Comparison of ENCODE assay signal across 8 cellular contexts in genomic region chr22:30289980-30290313, GRCh38. TPM values are rescaled to one million over a fixed set of nuclear protein-coding genes. Genes with fewer than 3 reads are reported as not detected.
DNase-seq lines count a peak whose midpoint lies in the region; ATAC-seq lines count a peak whose summit lies in the region.

No MANE protein-coding gene starts in this region.

- peak; percentile 14 for ATAC-seq in HG02678 (IDR thresholded peaks at IDR 0.05; ENCODE audit: unreplicated experiment)
- ATAC-seq in activated T-helper 17 cell treated with anti-CD3 and anti-CD28 coated beads, Interleukin-2, amount 50 U/mL, for 72 hours (replicated peaks), result peak; percentile 18

- H3K27ac ChIP-seq in CD8-positive, alpha-beta memory T cell (ENCODE audit: low read depth, low read length), result peak overlapping the region; percentile 51
- H3K27ac ChIP-seq in stomach smooth muscle (ENCODE audit: low read length), result peak overlapping the region; percentile 90

- CTCF ChIA-PET in CD8-positive, alpha-beta memory T cell (lab: Charles Lee), result interaction anchor here (1.0 to 9.0 kb wide), 14 partner anchors 10 to 197 kb away, joined by 5 to 246 read pairs (median 26); partner anchors contain the start of genes CCDC157, MTFP1, OSM and RNF215

- no peaks in the 10 kb centered on the region for H3K9me3 Mint-ChIP-seq in CD8-positive, alpha-beta memory T cell
- no peaks in the 10 kb centered on the region for H3K9me3 Mint-ChIP-seq in activated T-helper 17 cell treated with anti-CD3 and anti-CD28 coated beads, Interleukin-2, amount 50 U/mL, for 72 hours

- POLR2A ChIA-PET in CD8-positive, alpha-beta memory T cell (lab: Charles Lee), result interaction anchor here (2.0 to 6.2 kb wide), 7 partner anchors 12 to 98 kb away, joined by 7 to 48 read pairs (median 35); partner anchors contain the start of genes CCDC157, RNF215, SF3A1 and TBC1D10A

- peaks cover 23 to 43% (median 26%) of the 10 kb centered on the region in 3 donors for H3K4me1 Mint-ChIP-seq in CD8-positive, alpha-beta memory T cell
- peaks cover 6% of the 10 kb centered on the region for H3K4me1 Mint-ChIP-seq in activated T-helper 17 cell treated with anti-CD3 and anti-CD28 coated beads, Interleukin-2, amount 50 U/mL, for 72 hours

- no peaks in the 10 kb centered on the region for H3K9me3 ChIP-seq in CD8-positive, alpha-beta memory T cell (ENCODE audit: low read length)
- H3K9me3 ChIP-seq in iPS-15b (ENCODE audit: control insufficient read depth, insufficient read depth, low read length) (no peaks in the 10 kb centered on the region), stomach smooth muscle (ENCODE audit: control insufficient read depth in 2 of 2, low read length in 2 of 2) (no peaks in the 10 kb centered on the region)

- H3K9ac ChIP-seq in iPS-15b (ENCODE audit: low read depth, low read length) (peak overlapping the region; percentile 47), stomach smooth muscle (ENCODE audit: low read length in 2 of 2) (peak overlapping the region; percentile 70 to 74)

- H3K4me1 ChIP-seq in CD8-positive, alpha-beta memory T cell (ENCODE audit: insufficient read depth, low read length), result peaks cover 35% of the 10 kb centered on the region
- H3K4me1 ChIP-seq in iPS-15b (ENCODE audit: control insufficient read depth, insufficient read depth, low read length) (peaks cover 10% of the 10 kb centered on the region), stomach smooth muscle (ENCODE audit: control insufficient read depth, insufficient read depth, low read length) (peaks cover 38% of the 10 kb centered on the region)

- peaks cover 0 to 1% of the 10 kb centered on the region in 2 donors for H3K27me3 Mint-ChIP-seq in CD8-positive, alpha-beta memory T cell
- no peaks in the 10 kb centered on the region for H3K27me3 Mint-ChIP-seq in activated T-helper 17 cell treated with anti-CD3 and anti-CD28 coated beads, Interleukin-2, amount 50 U/mL, for 72 hours

- H3K4me3 Mint-ChIP-seq in CD8-positive, alpha-beta memory T cell, result peak overlapping the region; percentile 87 to 95 (median 90)
- H3K4me3 Mint-ChIP-seq in activated T-helper 17 cell treated with anti-CD3 and anti-CD28 coated beads, Interleukin-2, amount 50 U/mL, for 72 hours, result peak overlapping the region; percentile 79

- H3K27me3 ChIP-seq in CD8-positive, alpha-beta memory T cell (ENCODE audit: insufficient read depth, low read length, poor library complexity, severe bottlenecking), result no peaks in the 10 kb centered on the region
- H3K27me3 ChIP-seq in iPS-15b (ENCODE audit: control insufficient read depth, insufficient read depth, low read length), result peaks cover 2% of the 10 kb centered on the region
- H3K27me3 ChIP-seq in stomach smooth muscle (ENCODE audit: control insufficient read depth in 1 of 2, insufficient read depth in 2 of 2, low read length in 2 of 2), result no peaks in the 10 kb centered on the region

- no peak for DNase-seq in CD8-positive, alpha-beta memory T cell
- DNase-seq in NCI-H1436 (lab: John Stamatoyannopoulos, UW), result no peak
- no peak for DNase-seq in middle frontal gyrus (ENCODE audit: extremely low spot score, low spot score)
- DNase-seq in islet precursor cell, result no peak

- peaks cover 18% of the 10 kb centered on the region for H3K36me3 ChIP-seq in CD8-positive, alpha-beta memory T cell (ENCODE audit: insufficient read depth, low read length)
- H3K36me3 ChIP-seq in iPS-15b (ENCODE audit: control insufficient read depth, insufficient read depth, low read length) (peaks cover 23% of the 10 kb centered on the region), stomach smooth muscle (ENCODE audit: control insufficient read depth in 2 of 2, insufficient read depth in 2 of 2, low read length in 2 of 2) (peaks cover 16 to 30% of the 10 kb centered on the region in 2 donors)

- peaks cover 2 to 51% (median 12%) of the 10 kb centered on the region in 3 donors for H3K36me3 Mint-ChIP-seq in CD8-positive, alpha-beta memory T cell
- peaks cover 26% of the 10 kb centered on the region for H3K36me3 Mint-ChIP-seq in activated T-helper 17 cell treated with anti-CD3 and anti-CD28 coated beads, Interleukin-2, amount 50 U/mL, for 72 hours (ENCODE audit: low read depth)

- peak overlapping the region; percentile 70 for H3K4me3 ChIP-seq in CD8-positive, alpha-beta memory T cell (ENCODE audit: low read length)
- H3K4me3 ChIP-seq in iPS-15b (ENCODE audit: low read depth, low read length), result peak overlapping the region; percentile 75
- H3K4me3 ChIP-seq in stomach smooth muscle (ENCODE audit: low read length in 2 of 2), result peak overlapping the region; percentile 65 to 88

- H3K27ac Mint-ChIP-seq in CD8-positive, alpha-beta memory T cell, result peak overlapping the region; percentile 87 to 97 (median 94)
- peak overlapping the region; percentile 84 for H3K27ac Mint-ChIP-seq in activated T-helper 17 cell treated with anti-CD3 and anti-CD28 coated beads, Interleukin-2, amount 50 U/mL, for 72 hours

RNA-seq across cellular contexts. Expression of gene CASTOR1, which starts 0.6 kb away (rescaled TPM):
- total RNA-seq in CD8-positive, alpha-beta memory T cell, result 1 to 10 TPM; 4.0 to 5.3 TPM
- 17.8 TPM for polyA plus RNA-seq in CD8-positive, alpha-beta memory T cell
- 1 to 10 TPM; 4.6 to 4.8 TPM for total RNA-seq in activated T-helper 17 cell treated with anti-CD3 and anti-CD28 coated beads, Interleukin-2, amount 50 U/mL, for 72 hours

RNA-seq across cellular contexts. Expression of gene OSM, which starts 23.3 kb away (rescaled TPM):
- total RNA-seq in CD8-positive, alpha-beta memory T cell, result 10 to 100 TPM; 18.9 to 20.7 TPM
- polyA plus RNA-seq in CD8-positive, alpha-beta memory T cell, result 16.4 TPM
- 10 to 100 TPM; 41.1 to 88.6 TPM for total RNA-seq in activated T-helper 17 cell treated with anti-CD3 and anti-CD28 coated beads, Interleukin-2, amount 50 U/mL, for 72 hours

RNA-seq across cellular contexts. Expression of gene TBC1D10A, which starts 36.8 kb away (rescaled TPM):
- 10 to 100 TPM; 14.7 to 17.3 TPM for total RNA-seq in CD8-positive, alpha-beta memory T cell
- 55.2 TPM for polyA plus RNA-seq in CD8-positive, alpha-beta memory T cell
- total RNA-seq in activated T-helper 17 cell treated with anti-CD3 and anti-CD28 coated beads, Interleukin-2, amount 50 U/mL, for 72 hours, result 10 to 100 TPM; 26.9 to 41.2 TPM

RNA-seq across cellular contexts. Expression of gene LIF, which starts 43.4 kb away (rescaled TPM):
- total RNA-seq in CD8-positive, alpha-beta memory T cell, result 10 to 100 TPM; 87.5 to 88.6 TPM
- not detected for polyA plus RNA-seq in CD8-positive, alpha-beta memory T cell
- total RNA-seq in activated T-helper 17 cell treated with anti-CD3 and anti-CD28 coated beads, Interleukin-2, amount 50 U/mL, for 72 hours, result 100 to 1,000 TPM; 175 to 300 TPM
